15 cellular contexts compared by ENCODE assay signal in genomic region chr22:21808130-21808529, GRCh38. TPM values are rescaled to one million over a fixed set of nuclear protein-coding genes. Genes with fewer than 3 reads are reported as not detected.
DNase-seq lines count a peak whose midpoint lies in the region; ATAC-seq, FAIRE-seq and TF ChIP-seq lines count a peak whose summit lies in the region.
"Had no signal": no experiment of that assay in that cellular context is flagged by ENCODE, and none has a peak within 500 bp of the region (broad histone marks: within the 10 kb centered on the region; RNA-seq: fewer than 3 reads in every experiment).

No MANE protein-coding gene starts in this region.

- no peak overlapping the region for H3K9ac ChIP-seq in K562 (ENCODE audit: insufficient read depth in 1 of 2, low read depth in 2 of 2, low read length in 2 of 2)
- no peak overlapping the region for H3K9ac ChIP-seq in PC-3 (ENCODE audit: low read length)

- no peaks in the 10 kb centered on the region for H3F3A ChIP-seq in PC-3 (ENCODE audit: low read length, unreplicated experiment)

- H3K4me3 ChIP-seq in K562 (no peak overlapping the region), thyroid gland (replicated peaks in 1 of 3) (no peak overlapping the region), PC-3 (ENCODE audit: low read length) (no peak overlapping the region)
- H3K4me3 ChIP-seq in naive thymus-derived CD4-positive, alpha-beta T cell (ENCODE audit: low read length), result no peak overlapping the region
- H3K4me3 ChIP-seq: GM23338 had no signal

- no peak for DNase-seq in activated T-cell treated with anti-CD3 and anti-CD28 coated beads, Interleukin-2, amount 50 U/mL, for 24 hours
- DNase-seq in activated T-cell treated with anti-CD3 and anti-CD28 coated beads, Interleukin-2, amount 50 U/mL, for 48 hours, result no peak
- DNase-seq in K562 (ENCODE audit: extremely low read depth in 1 of 4, low spot score in 3 of 4) (no peak), thyroid gland (no peak), foreskin keratinocyte (no peak), Calu3 (no peak), PC-3 (no peak)
- no peak for DNase-seq in naive thymus-derived CD4-positive, alpha-beta T cell
- DNase-seq: 8988T, NCI-H187, NCI-H526, SHP77 treated with DMSO at 0.1 percent for 48 hours had no signal

- no peaks in the 10 kb centered on the region for H3K9me3 Mint-ChIP-seq in activated T-cell treated with anti-CD3 and anti-CD28 coated beads, Interleukin-2, amount 50 U/mL, for 24 hours
- peaks cover 0 to 3% (median 0%) of the 10 kb centered on the region in 11 donors for H3K9me3 Mint-ChIP-seq in naive thymus-derived CD4-positive, alpha-beta T cell
- H3K9me3 Mint-ChIP-seq in Calu3 (ENCODE audit: low read depth, unreplicated experiment), result no peaks in the 10 kb centered on the region

- H3K4me1 Mint-ChIP-seq in activated T-cell treated with anti-CD3 and anti-CD28 coated beads, Interleukin-2, amount 50 U/mL, for 24 hours (ENCODE audit: low read depth), result peaks cover 32% of the 10 kb centered on the region
- peaks cover 8 to 33% (median 18%) of the 10 kb centered on the region in 7 donors for H3K4me1 Mint-ChIP-seq in naive thymus-derived CD4-positive, alpha-beta T cell
- peaks cover 7% of the 10 kb centered on the region for H3K4me1 Mint-ChIP-seq in Calu3 (ENCODE audit: low read depth, unreplicated experiment)

- ATAC-seq in K562 (no peak), foreskin keratinocyte (no peak), PC-3 (no peak)
- no peak for ATAC-seq in naive thymus-derived CD4-positive, alpha-beta T cell
- ATAC-seq: GM23338, HCT116 had no signal

- intact Hi-C loops in K562 (cut with micrococcal nuclease) (no loop called here), thyroid gland (cut with DNase I) (no loop called here), Calu3 (cut with micrococcal nuclease; ENCODE audit: unreplicated experiment) (no loop called here), PC-3 (cut with micrococcal nuclease) (no loop called here)
- intact Hi-C loops in naive thymus-derived CD4-positive, alpha-beta T cell (cut with micrococcal nuclease), result no loop called here

- no peak for TF ChIP-seq EP300 in K562 (IDR thresholded peaks at IDR 0.05; ENCODE audit: low read length)

- no peak for FAIRE-seq in K562 (lab: Jason Lieb, UNC)

- H3K27me3 Mint-ChIP-seq in activated T-cell treated with anti-CD3 and anti-CD28 coated beads, Interleukin-2, amount 50 U/mL, for 24 hours, result no peaks in the 10 kb centered on the region
- H3K27me3 Mint-ChIP-seq in naive thymus-derived CD4-positive, alpha-beta T cell, result no peaks in the 10 kb centered on the region
- no peaks in the 10 kb centered on the region for H3K27me3 Mint-ChIP-seq in Calu3 (ENCODE audit: unreplicated experiment)

- 0 out of 5 replicates have a peak, but pooled peaks cover 0 to 4% of the 10 kb centered on the region in 2 experiments for H3K4me1 ChIP-seq in K562 (replicated peaks in 1 of 2; ENCODE audit: control insufficient read depth in 2 of 2, insufficient read depth in 2 of 2, low read length in 2 of 2)
- peaks cover 0 to 3% of the 10 kb centered on the region in 2 donors for H3K4me1 ChIP-seq in naive thymus-derived CD4-positive, alpha-beta T cell (ENCODE audit: control insufficient read depth in 2 of 2, insufficient read depth in 2 of 2, low read length in 2 of 2)
- H3K4me1 ChIP-seq in thyroid gland, result peaks cover 20 to 23% of the 10 kb centered on the region in 2 donors
- H3K4me1 ChIP-seq in foreskin keratinocyte, result no peaks in the 10 kb centered on the region
- no peaks in the 10 kb centered on the region for H3K4me1 ChIP-seq in PC-3 (ENCODE audit: insufficient read depth, low read length)

- H3K27ac ChIP-seq in K562 (ENCODE audit: extremely low read depth, low read depth, low read length) (no peak overlapping the region), thyroid gland (peak overlapping the region in 2 of 3 donors; percentile 31 to 39), foreskin keratinocyte (no peak overlapping the region), PC-3 (ENCODE audit: low read length) (no peak overlapping the region)
- H3K27ac ChIP-seq in naive thymus-derived CD4-positive, alpha-beta T cell (ENCODE audit: low read depth, low read length), result no peak overlapping the region
- H3K27ac ChIP-seq: C4-2B had no signal

- TF ChIP-seq POLR2A in K562 (conservative IDR thresholded peaks at IDR 0.05), result no peak
- TF ChIP-seq POLR2A in thyroid gland (IDR thresholded peaks at IDR 0.05), result no peak

- H4K20me1 ChIP-seq in K562 (replicated peaks; ENCODE audit: control insufficient read depth, insufficient read depth, low read length), result peaks cover 20% of the 10 kb centered on the region; the same call in 1 of the 2 replicates
- no peaks in the 10 kb centered on the region for H4K20me1 ChIP-seq in PC-3 (ENCODE audit: low read length)

- peak overlapping the region; percentile 58 for H3K27ac Mint-ChIP-seq in activated T-cell treated with anti-CD3 and anti-CD28 coated beads, Interleukin-2, amount 50 U/mL, for 24 hours
- H3K27ac Mint-ChIP-seq in naive thymus-derived CD4-positive, alpha-beta T cell, result peak overlapping the region in 5 of 9 donors; percentile 22 to 71 (median 53)
- H3K27ac Mint-ChIP-seq in Calu3 (ENCODE audit: unreplicated experiment), result no peak overlapping the region
- H3K27ac Mint-ChIP-seq: GM23338 had no signal

- no peaks in the 10 kb centered on the region for H3K27me3 ChIP-seq in K562 (ENCODE audit: control insufficient read depth in 2 of 2, insufficient read depth in 2 of 2, low read length in 2 of 2)
- H3K27me3 ChIP-seq in naive thymus-derived CD4-positive, alpha-beta T cell (ENCODE audit: control insufficient read depth in 2 of 2, insufficient read depth in 2 of 2, low read length in 2 of 2), result no peaks in the 10 kb centered on the region
- H3K27me3 ChIP-seq in thyroid gland, result no peaks in the 10 kb centered on the region
- no peaks in the 10 kb centered on the region for H3K27me3 ChIP-seq in foreskin keratinocyte
- no peaks in the 10 kb centered on the region for H3K27me3 ChIP-seq in PC-3 (ENCODE audit: low read length)

- in situ Hi-C loops in K562 (cut with MboI), result no loop called here

- peaks cover 67% of the 10 kb centered on the region for H3K36me3 Mint-ChIP-seq in activated T-cell treated with anti-CD3 and anti-CD28 coated beads, Interleukin-2, amount 50 U/mL, for 24 hours (ENCODE audit: low read depth)
- peaks cover 6 to 40% (median 23%) of the 10 kb centered on the region in 5 donors for H3K36me3 Mint-ChIP-seq in naive thymus-derived CD4-positive, alpha-beta T cell
- peaks cover 6% of the 10 kb centered on the region for H3K36me3 Mint-ChIP-seq in Calu3 (ENCODE audit: insufficient read depth, unreplicated experiment)

- H3K9me3 ChIP-seq in K562 (replicated peaks; ENCODE audit: control insufficient read depth, insufficient read depth, low read depth, low read length) (no peaks in the 10 kb centered on the region; the same call in 1 of the 2 replicates), thyroid gland (no peaks in the 10 kb centered on the region), PC-3 (ENCODE audit: low read length) (no peaks in the 10 kb centered on the region)
- H3K9me3 ChIP-seq in naive thymus-derived CD4-positive, alpha-beta T cell (ENCODE audit: control insufficient read depth in 2 of 3, low read length in 3 of 3), result no peaks in the 10 kb centered on the region

- POLR2A ChIA-PET in K562 (lab: Yijun Ruan, JAX), result interaction anchor here (0.8 to 10.4 kb wide), 5 partner anchors 10 to 169 kb away, joined by 3 to 117 read pairs (median 3); no protein-coding TSS in a partner anchor
- POLR2A ChIA-PET in naive thymus-derived CD4-positive, alpha-beta T cell (lab: Charles Lee), result no interaction called here
- POLR2A ChIA-PET in PC-3 (lab: Charles Lee; ENCODE audit: unreplicated experiment), result no interaction called here

- H3K9me2 ChIP-seq in PC-3 (replicated peaks; ENCODE audit: low read length), result no peaks in the 10 kb centered on the region

- H3K79me2 ChIP-seq in K562 (ENCODE audit: control insufficient read depth, insufficient read depth, low read length) (peaks cover 69% of the 10 kb centered on the region), PC-3 (ENCODE audit: low read length) (peaks cover 49% of the 10 kb centered on the region)

- CTCF ChIA-PET in K562 (lab: Yijun Ruan, JAX; ENCODE audit: low intra/inter-chr PET ratio) (no interaction called here), Calu3 (lab: Charles Lee) (no interaction called here), PC-3 (lab: Charles Lee) (no interaction called here)
- CTCF ChIA-PET in naive thymus-derived CD4-positive, alpha-beta T cell (lab: Charles Lee), result no interaction called here

- H3K4me3 Mint-ChIP-seq in activated T-cell treated with anti-CD3 and anti-CD28 coated beads, Interleukin-2, amount 50 U/mL, for 24 hours, result no peak overlapping the region
- H3K4me3 Mint-ChIP-seq in naive thymus-derived CD4-positive, alpha-beta T cell, result no peak overlapping the region
- no peak overlapping the region for H3K4me3 Mint-ChIP-seq in Calu3 (ENCODE audit: low read depth, unreplicated experiment)
- H3K4me3 Mint-ChIP-seq: GM23338 had no signal

- no peak overlapping the region for H3K4me2 ChIP-seq in K562 (ENCODE audit: insufficient read depth, low read length)
- no peak overlapping the region for H3K4me2 ChIP-seq in PC-3 (ENCODE audit: low read length)
- H3K4me2 ChIP-seq: GM23338 had no signal

- BruUV-seq in K562 (replicated peaks; lab: Mats Ljungman, UMichigan) (no TSS peak), Calu3 (replicated peaks; lab: Mats Ljungman, UMichigan) (no TSS peak), PC-3 (replicated peaks; lab: Mats Ljungman, UMichigan) (no TSS peak)

- peaks cover 62% of the 10 kb centered on the region for H3K36me3 ChIP-seq in K562 (ENCODE audit: control insufficient read depth, insufficient read depth, low read length)
- peaks cover 4 to 45% (median 12%) of the 10 kb centered on the region in 3 experiments for H3K36me3 ChIP-seq in naive thymus-derived CD4-positive, alpha-beta T cell (ENCODE audit: control insufficient read depth in 2 of 3, insufficient read depth in 3 of 3, low read length in 3 of 3)
- peaks cover 0 to 17% of the 10 kb centered on the region in 2 donors for H3K36me3 ChIP-seq in thyroid gland
- peaks cover 22% of the 10 kb centered on the region for H3K36me3 ChIP-seq in PC-3 (ENCODE audit: low read depth, low read length)

- TF ChIP-seq CTCF in K562 (IDR thresholded peaks at IDR 0.05 in 2 of 3, conservative IDR thresholded peaks at IDR 0.05 in 1 of 3; ENCODE audit: insufficient read depth in 2 of 3, low read depth in 1 of 3, low read length in 3 of 3) (no peak), thyroid gland (IDR thresholded peaks at IDR 0.05) (no peak), foreskin keratinocyte (conservative IDR thresholded peaks at IDR 0.05) (no peak), Calu3 (IDR thresholded peaks at IDR 0.05; ENCODE audit: unreplicated experiment) (no peak), PC-3 (conservative IDR thresholded peaks at IDR 0.05; ENCODE audit: low read depth, low read length) (no peak)

- no peak for TF ChIP-seq RAD21 in K562 (CRISPR knock-in tag; conservative IDR thresholded peaks at IDR 0.05 in 1 of 2, IDR thresholded peaks at IDR 0.05 in 1 of 2)

- H2AFZ ChIP-seq in K562 (ENCODE audit: low read depth, low read length) (no peak overlapping the region), PC-3 (ENCODE audit: low read length) (no peak overlapping the region)
- H2AFZ ChIP-seq: GM23338 had no signal

- H3K9me1 ChIP-seq in K562 (ENCODE audit: control insufficient read depth, insufficient read depth, low read length), result no peaks in the 10 kb centered on the region

RNA-seq across cellular contexts. Expression of gene MAPK1, which starts 59.3 kb away (rescaled TPM):
- 220 and 305 TPM in 2 replicates for total RNA-seq in K562 (2011; cell fraction: chromatin; rRNA removed; ENCODE audit: low replicate concordance)
- total RNA-seq in K562 (2011; cell fraction: nucleolus; rRNA removed), result 68.7 and 81.2 TPM in 2 replicates
- total RNA-seq in K562 (2011; cell fraction: nucleoplasm; rRNA removed), result 142 and 210 TPM in 2 replicates
- total RNA-seq in K562 (2014; rRNA removed), result 183 and 249 TPM in 2 replicates
- 319 and 370 TPM in 2 replicates for total RNA-seq in K562 (2014; rRNA removed; fragmentation: Illumina TruSeq; extraction: Trizol)
- total RNA-seq in K562 (2015; rRNA removed; fragmentation: Illumina TruSeq; extraction: Trizol), result 283 and 289 TPM in 2 replicates
- 464 and 475 TPM in 2 replicates for total RNA-seq in K562 (2021)
- 381 and 575 TPM in 2 replicates for polyA plus RNA-seq in K562 (2011; rRNA removed)
- polyA plus RNA-seq in K562 (2011; cell fraction: cytosol; rRNA removed), result 168 and 240 TPM in 2 replicates
- polyA plus RNA-seq in K562 (2011; cell fraction: nucleus; rRNA removed), result 236 and 309 TPM in 2 replicates
- polyA plus RNA-seq in K562 (2012), result 233 and 368 TPM in 2 replicates
- 260 and 350 TPM in 2 replicates for polyA plus RNA-seq in K562 (2014; fragmentation: Illumina TruSeq; extraction: Trizol)
- polyA plus RNA-seq in K562 (2014; fragmentation: Nextera tagmentation; extraction: Ambion mirVana), result 10 to 100 TPM; 46.3 to 51.4 TPM
- 146 and 212 TPM in 2 replicates for polyA plus RNA-seq in K562 (2014; rRNA removed)
- polyA minus RNA-seq in K562 (2011; rRNA and poly(A)+ RNA removed), result 295 and 429 TPM in 2 replicates
- polyA minus RNA-seq in K562 (2011; cell fraction: cytosol; rRNA and poly(A)+ RNA removed), result 100 and 114 TPM in 2 replicates
- polyA minus RNA-seq in K562 (2011; cell fraction: nucleus; rRNA and poly(A)+ RNA removed), result 36.5 and 66.6 TPM in 2 replicates
- total RNA-seq in naive thymus-derived CD4-positive, alpha-beta T cell, result 100 to 1,000 TPM in 3 of 5 experiments, 10 to 100 TPM in 2; 68.9 to 120 (median 105) TPM
- polyA plus RNA-seq in naive thymus-derived CD4-positive, alpha-beta T cell, result 10 to 100 TPM; 58.3 to 59.4 TPM
- 100 to 1,000 TPM in 2 of 4 donors, 10 to 100 TPM in 2; 83.1 to 145 (median 97.9) TPM for total RNA-seq in thyroid gland
- 112 and 117 TPM in 2 replicates for total RNA-seq in foreskin keratinocyte
- polyA plus RNA-seq in foreskin keratinocyte, result 20.7 and 25.5 TPM in 2 replicates
- 144 and 157 TPM in 2 replicates for total RNA-seq in Calu3 (2022)
- 25.1 and 32.8 TPM in 2 replicates for total RNA-seq in PC-3 (2014; rRNA removed)

Comparison
In these comparisons a context has a peak if more than half of its experiments do, and no peak if none do; other contexts are left out.
1. H3K27ac ChIP-seq: peak in thyroid gland (2 of 3); none in K562 (single experiment), naive thymus-derived CD4-positive, alpha-beta T cell (single experiment), foreskin keratinocyte (single experiment) and PC-3 (single experiment).